Comparison of ENCODE assay signal across 1 cellular context in genomic region chr1:233114860-233115259, GRCh38.
TF ChIP-seq lines count a peak whose summit lies in the region.

No MANE protein-coding gene starts in this region.

TF ChIP-seq in K562, 482 proteins besides CTCF, POLR2A, EP300 and RAD21 (continued from another document):
- TF ChIP-seq MGA (IDR thresholded peaks at IDR 0.05) (peak; percentile 34; the same call in 1 of the 2 replicates), SMAD2 (IDR thresholded peaks at IDR 0.05; ENCODE audit: low read depth, low read length) (no peak), GABPB2 (CRISPR knock-in tag; conservative IDR thresholded peaks at IDR 0.05) (no peak), CUX1 (CRISPR knock-in tag; IDR thresholded peaks at IDR 0.05) (0 out of 2 replicates have a peak, but pooled peaks have one; percentile 50), KLF16 (IDR thresholded peaks at IDR 0.05) (peak; percentile 35; the same call in 1 of the 2 replicates), NR0B1 (IDR thresholded peaks at IDR 0.05; ENCODE audit: partially characterized antibody) (no peak), MTA1 (IDR thresholded peaks at IDR 0.05; ENCODE audit: borderline replicate concordance) (no peak), SPI1 (IDR thresholded peaks at IDR 0.05; ENCODE audit: borderline replicate concordance, low read depth, low read length) (peak; percentile 84; the same call in 1 of the 2 replicates), CXXC5 (CRISPR knock-in tag; IDR thresholded peaks at IDR 0.05) (peak; percentile 38; the same call in 1 of the 2 replicates), KLF10 (CRISPR knock-in tag; IDR thresholded peaks at IDR 0.05) (no peak), CREB5 (CRISPR knock-in tag; IDR thresholded peaks at IDR 0.05) (0 out of 2 replicates have a peak, but pooled peaks have one; percentile 53), MAFG (tag; conservative IDR thresholded peaks at IDR 0.05) (no peak), ZKSCAN8 (CRISPR knock-in tag; IDR thresholded peaks at IDR 0.05) (0 out of 2 replicates have a peak, but pooled peaks have one; percentile 54), ETV6 (IDR thresholded peaks at IDR 0.05; ENCODE audit: borderline replicate concordance in 1 of 2, low read depth in 2 of 2, low read length in 1 of 2) (peak in 1 of 2 experiments; percentile 70; a peak in 1 of 4 replicates), ETV6 (CRISPR knock-in tag; IDR thresholded peaks at IDR 0.05; ENCODE audit: borderline replicate concordance) (no peak), ZNF24 (IDR thresholded peaks at IDR 0.05) (no peak), VEZF1 (CRISPR knock-in tag; IDR thresholded peaks at IDR 0.05) (0 out of 2 replicates have a peak, but pooled peaks have one; percentile 9), ZNF165 (CRISPR knock-in tag; IDR thresholded peaks at IDR 0.05; ENCODE audit: borderline replicate concordance) (no peak), POLR3A (IDR thresholded peaks at IDR 0.05; ENCODE audit: borderline replicate concordance, extremely low read depth, insufficient read depth, insufficient read length) (no peak), KLF6 (CRISPR knock-in tag; IDR thresholded peaks at IDR 0.05; ENCODE audit: borderline replicate concordance) (peak; percentile 18; the same call in 1 of the 2 replicates), ZNF436 (CRISPR knock-in tag; IDR thresholded peaks at IDR 0.05) (no peak), GABPA (tag; conservative IDR thresholded peaks at IDR 0.05; ENCODE audit: low read depth) (peak; percentile 56), SAFB2 (IDR thresholded peaks at IDR 0.05; ENCODE audit: borderline replicate concordance, low read depth, low read length, severe bottlenecking) (no peak), MYC (IDR thresholded peaks at IDR 0.05; ENCODE audit: low read depth, low read length) (peak; percentile 50; the same call in 1 of the 2 replicates), MYC (CRISPR knock-in tag; IDR thresholded peaks at IDR 0.05; ENCODE audit: borderline replicate concordance, low read depth) (no peak), ZZZ3 (IDR thresholded peaks at IDR 0.05) (no peak), L3MBTL2 (IDR thresholded peaks at IDR 0.05) (peak; percentile 66), ZNF449 (CRISPR knock-in tag; IDR thresholded peaks at IDR 0.05) (peak; percentile 20; the same call in 1 of the 2 replicates), POLR2H (tag; IDR thresholded peaks at IDR 0.05; ENCODE audit: low read depth) (0 out of 2 replicates have a peak, but pooled peaks have one; percentile 34), DIDO1 (tag; IDR thresholded peaks at IDR 0.05; ENCODE audit: low read depth) (no peak), C11orf30 (IDR thresholded peaks at IDR 0.05; ENCODE audit: low read depth) (no peak)
